16 cellular contexts compared by ENCODE assay signal in genomic region chr6:41080623-41081022, GRCh38. TPM values are rescaled to one million over a fixed set of nuclear protein-coding genes. Genes with fewer than 3 reads are reported as not detected.
A peak's percentile ranks its signal among the peaks of the same experiment; 100 is the strongest.
DNase-seq lines count a peak whose midpoint lies in the region; FAIRE-seq and TF ChIP-seq lines count a peak whose summit lies in the region.
"Had no signal": no experiment of that assay in that cellular context is flagged by ENCODE, and none has a peak within 500 bp of the region (broad histone marks: within the 10 kb centered on the region; RNA-seq: fewer than 3 reads in every experiment).

No MANE protein-coding gene starts in this region.

- no peaks in the 10 kb centered on the region for H3K9me1 ChIP-seq in endothelial cell of umbilical vein (replicated peaks; ENCODE audit: control insufficient read depth, extremely low read depth, insufficient read depth, low read length)

- H3K4me1 Mint-ChIP-seq in activated CD4-positive, alpha-beta memory T cell treated with anti-CD3 and anti-CD28 coated beads for 36 hours (ENCODE audit: low read depth), result peaks cover 52% of the 10 kb centered on the region
- H3K4me1 Mint-ChIP-seq in endodermal cell, result peaks cover 42% of the 10 kb centered on the region

- H3K9me3 Mint-ChIP-seq in activated CD4-positive, alpha-beta memory T cell treated with anti-CD3 and anti-CD28 coated beads for 36 hours, result no peaks in the 10 kb centered on the region
- H3K9me3 Mint-ChIP-seq in endodermal cell, result no peaks in the 10 kb centered on the region

- H3K27me3 Mint-ChIP-seq in activated CD4-positive, alpha-beta memory T cell treated with anti-CD3 and anti-CD28 coated beads for 36 hours, result no peaks in the 10 kb centered on the region
- no peaks in the 10 kb centered on the region for H3K27me3 Mint-ChIP-seq in endodermal cell (ENCODE audit: insufficient read depth)

- FAIRE-seq in endothelial cell of umbilical vein (lab: Jason Lieb, UNC) (no peak), urothelium cell line (lab: Jason Lieb, UNC) (no peak)
- FAIRE-seq: endometrium, frontal cortex had no signal

- WGBS in endodermal cell (ENCODE audit: insufficient coverage in 1 of 2, insufficient read length in 1 of 2), 2 experiments, result 96 to 100% methylated on average over 2 of the region's 2 CpGs

- TF ChIP-seq POLR2A in endothelial cell of umbilical vein (IDR thresholded peaks at IDR 0.05; ENCODE audit: low read depth, low read length), result no peak

- dilution Hi-C loops in endothelial cell of umbilical vein (cut with MboI; ENCODE audit: extremely low pct_ligation_motif_present, low sequenced_read_pairs), result no loop called here

- BruUV-seq in endothelial cell of umbilical vein (replicated peaks; lab: Mats Ljungman, UMichigan), result no TSS peak

- H4K20me1 ChIP-seq in endothelial cell of umbilical vein (replicated peaks; ENCODE audit: control insufficient read depth, extremely low read depth, insufficient read depth, low read length), result peaks cover 8% of the 10 kb centered on the region

- H3K27ac Mint-ChIP-seq in activated CD4-positive, alpha-beta memory T cell treated with anti-CD3 and anti-CD28 coated beads for 36 hours, result peak overlapping the region; percentile 86
- H3K27ac Mint-ChIP-seq in endodermal cell, result no peak overlapping the region

- H3K27ac ChIP-seq in endothelial cell of umbilical vein (ENCODE audit: insufficient read depth, low read depth, low read length) (no peak overlapping the region), endodermal cell (ENCODE audit: low read depth, low read length) (no peak overlapping the region)
- H3K27ac ChIP-seq: prostate gland, transverse colon had no signal

- DNase-seq in stimulated activated naive CD4-positive, alpha-beta T cell (lab: John Stamatoyannopoulos, UW), result peak in 5 of 6 experiments; percentile 3 to 47 (median 18)
- no peak for DNase-seq in stimulated activated naive CD4-positive, alpha-beta T cell treated with Interleukin-2 at 50 U/mL for 16 hours (lab: John Stamatoyannopoulos, UW)
- DNase-seq in activated CD4-positive, alpha-beta memory T cell treated with anti-CD3 and anti-CD28 coated beads for 36 hours, result peak; percentile 18
- no peak for DNase-seq in endothelial cell of umbilical vein (ENCODE audit: low read depth, low spot score)
- DNase-seq in anterior cingulate cortex (lab: John Stamatoyannopoulos, UW), result no peak
- DNase-seq in activated CD4-positive, CD25-positive, alpha-beta regulatory T cell (lab: John Stamatoyannopoulos, UW), result no peak
- DNase-seq in endodermal cell, result no peak
- DNase-seq in urothelium cell line (ENCODE audit: low spot score), result no peak
- DNase-seq: DMS153, left lung, NCI-H2029, NCI-H526, transverse colon had no signal

- peaks cover 43% of the 10 kb centered on the region for H3K36me3 Mint-ChIP-seq in activated CD4-positive, alpha-beta memory T cell treated with anti-CD3 and anti-CD28 coated beads for 36 hours
- H3K36me3 Mint-ChIP-seq in endodermal cell (ENCODE audit: low read depth), result peaks cover 59% of the 10 kb centered on the region

- H3K4me1 ChIP-seq in endothelial cell of umbilical vein (ENCODE audit: control insufficient read depth, extremely low read depth, insufficient read depth, low read length) (peaks cover 12% of the 10 kb centered on the region), endodermal cell (ENCODE audit: control insufficient read depth, insufficient read depth, low read length) (peaks cover 16% of the 10 kb centered on the region)
- H3K4me1 ChIP-seq: prostate gland had no signal

- H3K36me3 ChIP-seq in endothelial cell of umbilical vein (ENCODE audit: control insufficient read depth in 2 of 2, extremely low read depth in 1 of 2, insufficient read depth in 2 of 2, low read length in 2 of 2) (peaks cover 13 to 15% of the 10 kb centered on the region in 2 experiments), endodermal cell (ENCODE audit: control insufficient read depth, insufficient read depth, low read length) (peaks cover 67% of the 10 kb centered on the region)
- H3K36me3 ChIP-seq: prostate gland had no signal

- H3K9ac ChIP-seq in endothelial cell of umbilical vein (replicated peaks; ENCODE audit: extremely low read depth, insufficient read depth, low read length) (no peak overlapping the region), endodermal cell (ENCODE audit: extremely low read depth, low read length, poor library complexity, severe bottlenecking) (no peak overlapping the region)

- H2AFZ ChIP-seq in endothelial cell of umbilical vein (ENCODE audit: low read depth, low read length), result no peak overlapping the region

- H3K4me3 ChIP-seq in endothelial cell of umbilical vein (replicated peaks in 1 of 3; ENCODE audit: insufficient read depth in 1 of 3, low read depth in 1 of 3, low read length in 3 of 3) (no peak overlapping the region), endodermal cell (ENCODE audit: low read length) (no peak overlapping the region)
- H3K4me3 ChIP-seq: left lung, prostate gland, transverse colon had no signal

- TF ChIP-seq CTCF in endothelial cell of umbilical vein (IDR thresholded peaks at IDR 0.05; ENCODE audit: extremely low read depth in 1 of 2, insufficient read depth in 1 of 2, low read depth in 1 of 2, low read length in 2 of 2) (no peak), endodermal cell (conservative IDR thresholded peaks at IDR 0.05) (no peak)

- H3K4me3 Mint-ChIP-seq in activated CD4-positive, alpha-beta memory T cell treated with anti-CD3 and anti-CD28 coated beads for 36 hours, result peak overlapping the region; percentile 36
- H3K4me3 Mint-ChIP-seq in endodermal cell, result no peak overlapping the region

- no peaks in the 10 kb centered on the region for H3K27me3 ChIP-seq in endothelial cell of umbilical vein (ENCODE audit: control insufficient read depth in 2 of 2, insufficient read depth in 2 of 2, low read length in 2 of 2)
- H3K27me3 ChIP-seq in endodermal cell (ENCODE audit: control insufficient read depth, insufficient read depth, low read length, poor library complexity, severe bottlenecking), result no peaks in the 10 kb centered on the region
- H3K27me3 ChIP-seq: left lung, transverse colon had no signal

- POLR2A ChIA-PET in activated CD4-positive, alpha-beta memory T cell treated with anti-CD3 and anti-CD28 coated beads for 36 hours (lab: Charles Lee), result no interaction called here
- POLR2A ChIA-PET in endothelial cell of umbilical vein (lab: Charles Lee), result no interaction called here

- peak overlapping the region; percentile 37 for H3K4me2 ChIP-seq in endothelial cell of umbilical vein (ENCODE audit: insufficient read depth, low read length)

- CTCF ChIA-PET in activated CD4-positive, alpha-beta memory T cell treated with anti-CD3 and anti-CD28 coated beads for 36 hours (lab: Charles Lee), result no interaction called here
- CTCF ChIA-PET in endothelial cell of umbilical vein (lab: Charles Lee), result interaction anchor here (0.7 kb wide), 1 partner anchor 102 kb away, joined by 4 read pairs; no protein-coding TSS in a partner anchor

- intact Hi-C loops in activated CD4-positive, alpha-beta memory T cell treated with anti-CD3 and anti-CD28 coated beads for 36 hours (cut with micrococcal nuclease), result no loop called here
- intact Hi-C loops in endothelial cell of umbilical vein (cut with micrococcal nuclease), result no loop called here

- peaks cover 69% of the 10 kb centered on the region for H3K79me2 ChIP-seq in endothelial cell of umbilical vein (ENCODE audit: control insufficient read depth, insufficient read depth, low read length)

- H3K9me3 ChIP-seq in endothelial cell of umbilical vein (replicated peaks; ENCODE audit: control insufficient read depth, insufficient read depth, low read length) (no peaks in the 10 kb centered on the region), endodermal cell (ENCODE audit: control insufficient read depth, low read length) (no peaks in the 10 kb centered on the region)
- H3K9me3 ChIP-seq: left lung, prostate gland, transverse colon had no signal

RNA-seq across cellular contexts. Expression of gene NFYA, which starts 7.8 kb away (rescaled TPM):
- 10 to 100 TPM; 30.2 to 30.4 TPM for total RNA-seq in activated CD4-positive, alpha-beta memory T cell treated with anti-CD3 and anti-CD28 coated beads for 36 hours
- total RNA-seq in endothelial cell of umbilical vein (29.0 and 30.9 TPM in 2 replicates), endodermal cell (10 to 100 TPM; 44.8 to 45.8 TPM)
- polyA plus RNA-seq in endothelial cell of umbilical vein, result 12.2 and 13.1 TPM in 2 replicates
- polyA plus RNA-seq in endothelial cell of umbilical vein (2011; cell fraction: cytosol; rRNA removed), result 12.0 and 13.9 TPM in 2 replicates
- polyA plus RNA-seq in endothelial cell of umbilical vein (2011; cell fraction: nucleus; rRNA removed), result 22.6 and 23.4 TPM in 2 replicates
- 26.5 and 36.0 TPM in 2 replicates for polyA plus RNA-seq in endothelial cell of umbilical vein (2012)
- polyA minus RNA-seq in endothelial cell of umbilical vein, result 62.7 and 69.5 TPM in 2 replicates
- 11.5 TPM for polyA minus RNA-seq in endothelial cell of umbilical vein (2011; cell fraction: cytosol; rRNA and poly(A)+ RNA removed)
- polyA minus RNA-seq in endothelial cell of umbilical vein (2011; cell fraction: nucleus; rRNA and poly(A)+ RNA removed), result 15.5 and 23.9 TPM in 2 replicates
- 50.5 TPM for polyA plus RNA-seq in endodermal cell (2013, experiment 1 of 2)
- polyA plus RNA-seq in endodermal cell (2013, experiment 2 of 2), result 45.9 TPM

RNA-seq across cellular contexts. Expression of gene OARD1, which starts 8.5 kb away (rescaled TPM):
- 10 to 100 TPM; 40.5 to 42.9 TPM for total RNA-seq in activated CD4-positive, alpha-beta memory T cell treated with anti-CD3 and anti-CD28 coated beads for 36 hours
- total RNA-seq in endothelial cell of umbilical vein, result 11.1 and 13.0 TPM in 2 replicates
- 3.5 and 5.2 TPM in 2 replicates for polyA plus RNA-seq in endothelial cell of umbilical vein
- polyA plus RNA-seq in endothelial cell of umbilical vein (2011; cell fraction: cytosol; rRNA removed), result 5.1 and 5.5 TPM in 2 replicates
- polyA plus RNA-seq in endothelial cell of umbilical vein (2011; cell fraction: nucleus; rRNA removed), result 3.7 and 5.2 TPM in 2 replicates
- 11.9 and 14.2 TPM in 2 replicates for polyA plus RNA-seq in endothelial cell of umbilical vein (2012)
- 2.9 and 4.5 TPM in 2 replicates for polyA minus RNA-seq in endothelial cell of umbilical vein
- 6.7 TPM for polyA minus RNA-seq in endothelial cell of umbilical vein (2011; cell fraction: cytosol; rRNA and poly(A)+ RNA removed)
- polyA minus RNA-seq in endothelial cell of umbilical vein (2011; cell fraction: nucleus; rRNA and poly(A)+ RNA removed), result 6.5 and 8.1 TPM in 2 replicates
- total RNA-seq in endodermal cell, result 10 to 100 TPM; 33.8 to 40.7 TPM
- 52.4 TPM for polyA plus RNA-seq in endodermal cell (2013, experiment 1 of 2)
- 43.3 TPM for polyA plus RNA-seq in endodermal cell (2013, experiment 2 of 2)

RNA-seq across cellular contexts. Expression of gene APOBEC2, which starts 27.6 kb away (rescaled TPM):
- total RNA-seq in activated CD4-positive, alpha-beta memory T cell treated with anti-CD3 and anti-CD28 coated beads for 36 hours, result not detected
- not detected in 2 replicates for total RNA-seq in endothelial cell of umbilical vein
- polyA plus RNA-seq in endothelial cell of umbilical vein, result not detected in 2 replicates
- not detected in 2 replicates for polyA plus RNA-seq in endothelial cell of umbilical vein (2011; cell fraction: cytosol; rRNA removed)
- not detected in 2 replicates for polyA plus RNA-seq in endothelial cell of umbilical vein (2011; cell fraction: nucleus; rRNA removed)
- polyA plus RNA-seq in endothelial cell of umbilical vein (2012), result not detected in 2 replicates
- not detected in 2 replicates for polyA minus RNA-seq in endothelial cell of umbilical vein
- not detected for polyA minus RNA-seq in endothelial cell of umbilical vein (2011; cell fraction: cytosol; rRNA and poly(A)+ RNA removed)
- polyA minus RNA-seq in endothelial cell of umbilical vein (2011; cell fraction: nucleus; rRNA and poly(A)+ RNA removed), result not detected in 2 replicates
- under 1 TPM in 1 of 2 donors, not detected in 1; 0.31 TPM for total RNA-seq in endodermal cell
- polyA plus RNA-seq in endodermal cell (2013, experiment 1 of 2), result not detected
- polyA plus RNA-seq in endodermal cell (2013, experiment 2 of 2), result not detected
- total RNA-seq: frontal cortex, transverse colon had no signal

RNA-seq across cellular contexts. Expression of gene TSPO2, which starts 38.4 kb away (rescaled TPM):
- not detected for total RNA-seq in activated CD4-positive, alpha-beta memory T cell treated with anti-CD3 and anti-CD28 coated beads for 36 hours
- total RNA-seq in endothelial cell of umbilical vein (not detected in 2 replicates), endodermal cell (not detected)
- not detected in 2 replicates for polyA plus RNA-seq in endothelial cell of umbilical vein
- not detected in 2 replicates for polyA plus RNA-seq in endothelial cell of umbilical vein (2011; cell fraction: cytosol; rRNA removed)
- not detected in 2 replicates for polyA plus RNA-seq in endothelial cell of umbilical vein (2011; cell fraction: nucleus; rRNA removed)
- not detected in 2 replicates for polyA plus RNA-seq in endothelial cell of umbilical vein (2012)
- not detected in 2 replicates for polyA minus RNA-seq in endothelial cell of umbilical vein
- not detected for polyA minus RNA-seq in endothelial cell of umbilical vein (2011; cell fraction: cytosol; rRNA and poly(A)+ RNA removed)
- not detected in 2 replicates for polyA minus RNA-seq in endothelial cell of umbilical vein (2011; cell fraction: nucleus; rRNA and poly(A)+ RNA removed)
- polyA plus RNA-seq in endodermal cell (2013, experiment 1 of 2), result not detected
- polyA plus RNA-seq in endodermal cell (2013, experiment 2 of 2), result not detected
- total RNA-seq: left lung, prostate gland, transverse colon had no signal

RNA-seq across cellular contexts. Expression of gene UNC5CL, which starts 41.6 kb away (rescaled TPM):
- total RNA-seq in activated CD4-positive, alpha-beta memory T cell treated with anti-CD3 and anti-CD28 coated beads for 36 hours, result 1 to 10 TPM; 2.4 to 2.5 TPM
- 0.20 and 0.32 TPM in 2 replicates for total RNA-seq in endothelial cell of umbilical vein
- polyA plus RNA-seq in endothelial cell of umbilical vein, result 0.11 and 0.14 TPM in 2 replicates
- polyA plus RNA-seq in endothelial cell of umbilical vein (2011; cell fraction: cytosol; rRNA removed), result 0.01 and 0.08 TPM in 2 replicates
- polyA plus RNA-seq in endothelial cell of umbilical vein (2011; cell fraction: nucleus; rRNA removed), result 0.59 and 0.72 TPM in 2 replicates
- polyA plus RNA-seq in endothelial cell of umbilical vein (2012), result 0.05 TPM in 1 of 2 replicates, not detected in the other
- not detected in 2 replicates for polyA minus RNA-seq in endothelial cell of umbilical vein
- polyA minus RNA-seq in endothelial cell of umbilical vein (2011; cell fraction: cytosol; rRNA and poly(A)+ RNA removed), result not detected
- 0.19 and 0.24 TPM in 2 replicates for polyA minus RNA-seq in endothelial cell of umbilical vein (2011; cell fraction: nucleus; rRNA and poly(A)+ RNA removed)
- 1 to 10 TPM; 3.8 to 4.7 TPM for total RNA-seq in endodermal cell
- 2.5 TPM for polyA plus RNA-seq in endodermal cell (2013, experiment 1 of 2)
- 2.5 TPM for polyA plus RNA-seq in endodermal cell (2013, experiment 2 of 2)

Comparison
In these comparisons a context has a peak if more than half of its experiments do, and no peak if none do; other contexts are left out.
1. DNase-seq: peak in stimulated activated naive CD4-positive, alpha-beta T cell (5 of 6) and activated CD4-positive, alpha-beta memory T cell treated with anti-CD3 and anti-CD28 coated beads for 36 hours (single experiment); none in stimulated activated naive CD4-positive, alpha-beta T cell treated with Interleukin-2 at 50 U/mL for 16 hours (single experiment), endothelial cell of umbilical vein (single experiment), anterior cingulate cortex (0 of 58), activated CD4-positive, CD25-positive, alpha-beta regulatory T cell (0 of 4), endodermal cell (single experiment) and urothelium cell line (single experiment).